In genomic region chr16:13885700-13886099, GRCh38 we compare ENCODE assay signal across 1 cellular context.
TF ChIP-seq lines count a peak whose summit lies in the region.

No MANE protein-coding gene starts in this region.

TF ChIP-seq in HepG2, 621 proteins besides CTCF, POLR2A, EP300 and RAD21 (continued from another document and continues in another):
- TF ChIP-seq ZNF512 (CRISPR knock-in tag; IDR thresholded peaks at IDR 0.05), result no peak
- TF ChIP-seq ZFP36L2 (CRISPR knock-in tag; IDR thresholded peaks at IDR 0.05), result no peak
- TF ChIP-seq ZNF639 (CRISPR knock-in tag; conservative IDR thresholded peaks at IDR 0.05), result no peak
- TF ChIP-seq TEF (CRISPR knock-in tag; IDR thresholded peaks at IDR 0.05), result no peak
- no peak for TF ChIP-seq ZNF740 (CRISPR knock-in tag; IDR thresholded peaks at IDR 0.05)
- TF ChIP-seq ZFP82 (CRISPR knock-in tag; IDR thresholded peaks at IDR 0.05; ENCODE audit: borderline replicate concordance), result no peak
- TF ChIP-seq MED13 (CRISPR knock-in tag; IDR thresholded peaks at IDR 0.05), result no peak
- no peak for TF ChIP-seq SOX6 (IDR thresholded peaks at IDR 0.05)
- peak; percentile 89 for TF ChIP-seq SOX6 (CRISPR knock-in tag; IDR thresholded peaks at IDR 0.05)
- no peak for TF ChIP-seq SNAPC2 (CRISPR knock-in tag; IDR thresholded peaks at IDR 0.05)
- TF ChIP-seq CHCHD3 (CRISPR knock-in tag; IDR thresholded peaks at IDR 0.05), result no peak
- TF ChIP-seq ELF4 (CRISPR knock-in tag; IDR thresholded peaks at IDR 0.05; ENCODE audit: borderline replicate concordance), result peak; percentile 31; the same call in 1 of the 2 replicates
- 0 out of 2 replicates have a peak, but pooled peaks have one; percentile 39 for TF ChIP-seq ZNF414 (CRISPR knock-in tag; IDR thresholded peaks at IDR 0.05)
- TF ChIP-seq CC2D1A (CRISPR knock-in tag; IDR thresholded peaks at IDR 0.05), result no peak
- TF ChIP-seq FUBP1 (CRISPR knock-in tag; IDR thresholded peaks at IDR 0.05; ENCODE audit: borderline replicate concordance), result no peak
- TF ChIP-seq ZNF501 (CRISPR knock-in tag; IDR thresholded peaks at IDR 0.05), result no peak
- TF ChIP-seq NCOR1 (IDR thresholded peaks at IDR 0.05; ENCODE audit: borderline replicate concordance, low read length), result no peak; the same call in 1 of the 2 replicates
- TF ChIP-seq SATB2 (CRISPR knock-in tag; IDR thresholded peaks at IDR 0.05), result no peak
- peak; percentile 91 for TF ChIP-seq ZNF614 (CRISPR knock-in tag; IDR thresholded peaks at IDR 0.05; ENCODE audit: borderline replicate concordance)
- TF ChIP-seq JARID2 (CRISPR knock-in tag; IDR thresholded peaks at IDR 0.05; ENCODE audit: insufficient replicate concordance), result no peak
- TF ChIP-seq SRSF4 (IDR thresholded peaks at IDR 0.05; ENCODE audit: low read depth, low read length, poor library complexity, severe bottlenecking), result no peak
- TF ChIP-seq EED (CRISPR knock-in tag; IDR thresholded peaks at IDR 0.05), result no peak
- TF ChIP-seq ZHX1 (CRISPR knock-in tag; IDR thresholded peaks at IDR 0.05; ENCODE audit: low read depth), result peak; percentile 53; the same call in 1 of the 2 replicates
- no peak for TF ChIP-seq RELA (CRISPR knock-in tag; IDR thresholded peaks at IDR 0.05)
- TF ChIP-seq SP5 (CRISPR knock-in tag; IDR thresholded peaks at IDR 0.05; ENCODE audit: borderline replicate concordance, low read depth), result no peak
- no peak for TF ChIP-seq SMARCE1 (IDR thresholded peaks at IDR 0.05; ENCODE audit: borderline replicate concordance)
- no peak for TF ChIP-seq ZNF335 (CRISPR knock-in tag; IDR thresholded peaks at IDR 0.05)
- no peak for TF ChIP-seq PHB2 (IDR thresholded peaks at IDR 0.05; ENCODE audit: partially characterized antibody)
- TF ChIP-seq ZNF772 (CRISPR knock-in tag; IDR thresholded peaks at IDR 0.05), result no peak
- no peak for TF ChIP-seq REL (CRISPR knock-in tag; conservative IDR thresholded peaks at IDR 0.05)
- no peak for TF ChIP-seq TRAFD1 (CRISPR knock-in tag; IDR thresholded peaks at IDR 0.05; ENCODE audit: borderline replicate concordance)
- TF ChIP-seq FLYWCH1 (CRISPR knock-in tag; IDR thresholded peaks at IDR 0.05), result no peak
- no peak for TF ChIP-seq MXD1 (CRISPR knock-in tag; IDR thresholded peaks at IDR 0.05)
- TF ChIP-seq SSRP1 (CRISPR knock-in tag; IDR thresholded peaks at IDR 0.05), result no peak
- TF ChIP-seq HES4 (CRISPR knock-in tag; IDR thresholded peaks at IDR 0.05; ENCODE audit: borderline replicate concordance), result 0 out of 2 replicates have a peak, but pooled peaks have one; percentile 43
- TF ChIP-seq RERE (CRISPR knock-in tag; IDR thresholded peaks at IDR 0.05; ENCODE audit: low read depth), result peak; percentile 92
- peak; percentile 95 for TF ChIP-seq ZNF441 (CRISPR knock-in tag; IDR thresholded peaks at IDR 0.05; ENCODE audit: borderline replicate concordance)
